1 cellular context compared by ENCODE assay signal in the genomic region with DNA sequence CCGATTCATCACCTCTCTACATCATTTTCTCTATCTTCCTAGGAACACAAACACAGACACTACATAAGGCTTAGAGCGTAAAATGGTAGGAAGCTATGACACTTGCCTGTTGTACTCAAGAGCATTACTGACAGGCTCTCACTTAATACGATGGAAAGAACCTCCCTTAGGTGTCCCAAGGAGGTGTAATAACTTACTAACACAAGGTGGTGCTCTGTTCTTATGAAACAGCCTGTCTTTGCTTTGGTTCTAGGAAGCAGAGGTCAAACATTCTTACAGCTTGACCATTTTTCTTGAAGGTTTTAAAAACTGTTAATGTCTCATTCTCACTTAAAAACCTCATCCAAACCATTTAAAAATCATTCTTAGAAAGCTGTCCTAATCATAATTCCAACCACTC.
TF ChIP-seq lines count a peak whose summit lies in the region.

No MANE protein-coding gene starts in this region.

TF ChIP-seq in HepG2, 621 proteins besides CTCF, POLR2A, EP300 and RAD21 (continued from another document):
- TF ChIP-seq, protein P1, sequence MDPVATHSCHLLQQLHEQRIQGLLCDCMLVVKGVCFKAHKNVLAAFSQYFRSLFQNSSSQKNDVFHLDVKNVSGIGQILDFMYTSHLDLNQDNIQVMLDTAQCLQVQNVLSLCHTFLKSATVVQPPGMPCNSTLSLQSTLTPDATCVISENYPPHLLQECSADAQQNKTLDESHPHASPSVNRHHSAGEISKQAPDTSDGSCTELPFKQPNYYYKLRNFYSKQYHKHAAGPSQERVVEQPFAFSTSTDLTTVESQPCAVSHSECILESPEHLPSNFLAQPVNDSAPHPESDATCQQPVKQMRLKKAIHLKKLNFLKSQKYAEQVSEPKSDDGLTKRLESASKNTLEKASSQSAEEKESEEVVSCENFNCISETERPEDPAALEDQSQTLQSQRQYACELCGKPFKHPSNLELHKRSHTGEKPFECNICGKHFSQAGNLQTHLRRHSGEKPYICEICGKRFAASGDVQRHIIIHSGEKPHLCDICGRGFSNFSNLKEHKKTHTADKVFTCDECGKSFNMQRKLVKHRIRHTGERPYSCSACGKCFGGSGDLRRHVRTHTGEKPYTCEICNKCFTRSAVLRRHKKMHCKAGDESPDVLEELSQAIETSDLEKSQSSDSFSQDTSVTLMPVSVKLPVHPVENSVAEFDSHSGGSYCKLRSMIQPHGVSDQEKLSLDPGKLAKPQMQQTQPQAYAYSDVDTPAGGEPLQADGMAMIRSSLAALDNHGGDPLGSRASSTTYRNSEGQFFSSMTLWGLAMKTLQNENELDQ (CRISPR knock-in tag; IDR thresholded peaks at IDR 0.05; ENCODE audit: borderline replicate concordance), result no peak
- TF ChIP-seq ZNF761 (CRISPR knock-in tag; conservative IDR thresholded peaks at IDR 0.05) (no peak), ZBTB38 (CRISPR knock-in tag; IDR thresholded peaks at IDR 0.05) (no peak), ZBTB7B (CRISPR knock-in tag; IDR thresholded peaks at IDR 0.05) (no peak), JUND (CRISPR knock-in tag; IDR thresholded peaks at IDR 0.05) (no peak), STAG1 (CRISPR knock-in tag; IDR thresholded peaks at IDR 0.05) (peak; percentile 96), ZNF546 (CRISPR knock-in tag; conservative IDR thresholded peaks at IDR 0.05) (no peak), IRX3 (CRISPR knock-in tag; IDR thresholded peaks at IDR 0.05; ENCODE audit: borderline replicate concordance, low read depth) (no peak), MTA3 (CRISPR knock-in tag; IDR thresholded peaks at IDR 0.05) (no peak), FOXK1 (CRISPR knock-in tag; IDR thresholded peaks at IDR 0.05; ENCODE audit: borderline replicate concordance, low read depth) (0 out of 2 replicates have a peak, but pooled peaks have one; percentile 13), MIXL1 (CRISPR knock-in tag; IDR thresholded peaks at IDR 0.05) (peak; percentile 79), EEA1 (CRISPR knock-in tag; IDR thresholded peaks at IDR 0.05; ENCODE audit: borderline replicate concordance) (no peak), CHCHD3 (CRISPR knock-in tag; IDR thresholded peaks at IDR 0.05) (no peak), SMC3 (IDR thresholded peaks at IDR 0.05; ENCODE audit: low read length) (peak; percentile 97), EZH2 (conservative IDR thresholded peaks at IDR 0.05; ENCODE audit: low read depth, low read length) (no peak), MEIS1 (CRISPR knock-in tag; IDR thresholded peaks at IDR 0.05; ENCODE audit: borderline replicate concordance) (no peak), CCAR2 (optimal IDR thresholded peaks at IDR 0.05; ENCODE audit: low read depth, low read length) (no peak), THYN1 (CRISPR knock-in tag; IDR thresholded peaks at IDR 0.05; ENCODE audit: borderline replicate concordance, low read depth) (no peak), WIZ (CRISPR knock-in tag; IDR thresholded peaks at IDR 0.05) (no peak), ZNF543 (CRISPR knock-in tag; IDR thresholded peaks at IDR 0.05) (no peak), SRSF9 (IDR thresholded peaks at IDR 0.05; ENCODE audit: borderline replicate concordance, insufficient read depth, low read depth, low read length, poor library complexity, severe bottlenecking) (no peak), ELF3 (CRISPR knock-in tag; IDR thresholded peaks at IDR 0.05) (peak; percentile 42; the same call in 1 of the 2 replicates), ZNF143 (CRISPR knock-in tag; IDR thresholded peaks at IDR 0.05) (no peak), SMAD3 (CRISPR knock-in tag; IDR thresholded peaks at IDR 0.05) (peak; percentile 53; the same call in 1 of the 2 replicates), PHB2 (IDR thresholded peaks at IDR 0.05; ENCODE audit: partially characterized antibody) (no peak), ZNF75D (CRISPR knock-in tag; IDR thresholded peaks at IDR 0.05; ENCODE audit: borderline replicate concordance) (no peak), MTA1 (CRISPR knock-in tag; IDR thresholded peaks at IDR 0.05; ENCODE audit: borderline replicate concordance) (no peak), PHF5A (CRISPR knock-in tag; IDR thresholded peaks at IDR 0.05; ENCODE audit: low read depth, unreplicated experiment) (no peak), ZFP1 (CRISPR knock-in tag; IDR thresholded peaks at IDR 0.05) (no peak), ZNF17 (CRISPR knock-in tag; IDR thresholded peaks at IDR 0.05) (no peak), SRSF4 (IDR thresholded peaks at IDR 0.05; ENCODE audit: low read depth, low read length, poor library complexity, severe bottlenecking) (no peak), KLF16 (CRISPR knock-in tag; IDR thresholded peaks at IDR 0.05) (0 out of 4 replicates have a peak, but pooled peaks of 1 of the 2 experiments have one; percentile 24), TAF15 (IDR thresholded peaks at IDR 0.05; ENCODE audit: low read depth, low read length, poor library complexity, severe bottlenecking) (no peak)
- TF ChIP-seq, protein P2, sequence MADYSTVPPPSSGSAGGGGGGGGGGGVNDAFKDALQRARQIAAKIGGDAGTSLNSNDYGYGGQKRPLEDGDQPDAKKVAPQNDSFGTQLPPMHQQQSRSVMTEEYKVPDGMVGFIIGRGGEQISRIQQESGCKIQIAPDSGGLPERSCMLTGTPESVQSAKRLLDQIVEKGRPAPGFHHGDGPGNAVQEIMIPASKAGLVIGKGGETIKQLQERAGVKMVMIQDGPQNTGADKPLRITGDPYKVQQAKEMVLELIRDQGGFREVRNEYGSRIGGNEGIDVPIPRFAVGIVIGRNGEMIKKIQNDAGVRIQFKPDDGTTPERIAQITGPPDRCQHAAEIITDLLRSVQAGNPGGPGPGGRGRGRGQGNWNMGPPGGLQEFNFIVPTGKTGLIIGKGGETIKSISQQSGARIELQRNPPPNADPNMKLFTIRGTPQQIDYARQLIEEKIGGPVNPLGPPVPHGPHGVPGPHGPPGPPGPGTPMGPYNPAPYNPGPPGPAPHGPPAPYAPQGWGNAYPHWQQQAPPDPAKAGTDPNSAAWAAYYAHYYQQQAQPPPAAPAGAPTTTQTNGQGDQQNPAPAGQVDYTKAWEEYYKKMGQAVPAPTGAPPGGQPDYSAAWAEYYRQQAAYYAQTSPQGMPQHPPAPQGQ (CRISPR knock-in tag; IDR thresholded peaks at IDR 0.05; ENCODE audit: borderline replicate concordance), result no peak
- TF ChIP-seq, protein P3, sequence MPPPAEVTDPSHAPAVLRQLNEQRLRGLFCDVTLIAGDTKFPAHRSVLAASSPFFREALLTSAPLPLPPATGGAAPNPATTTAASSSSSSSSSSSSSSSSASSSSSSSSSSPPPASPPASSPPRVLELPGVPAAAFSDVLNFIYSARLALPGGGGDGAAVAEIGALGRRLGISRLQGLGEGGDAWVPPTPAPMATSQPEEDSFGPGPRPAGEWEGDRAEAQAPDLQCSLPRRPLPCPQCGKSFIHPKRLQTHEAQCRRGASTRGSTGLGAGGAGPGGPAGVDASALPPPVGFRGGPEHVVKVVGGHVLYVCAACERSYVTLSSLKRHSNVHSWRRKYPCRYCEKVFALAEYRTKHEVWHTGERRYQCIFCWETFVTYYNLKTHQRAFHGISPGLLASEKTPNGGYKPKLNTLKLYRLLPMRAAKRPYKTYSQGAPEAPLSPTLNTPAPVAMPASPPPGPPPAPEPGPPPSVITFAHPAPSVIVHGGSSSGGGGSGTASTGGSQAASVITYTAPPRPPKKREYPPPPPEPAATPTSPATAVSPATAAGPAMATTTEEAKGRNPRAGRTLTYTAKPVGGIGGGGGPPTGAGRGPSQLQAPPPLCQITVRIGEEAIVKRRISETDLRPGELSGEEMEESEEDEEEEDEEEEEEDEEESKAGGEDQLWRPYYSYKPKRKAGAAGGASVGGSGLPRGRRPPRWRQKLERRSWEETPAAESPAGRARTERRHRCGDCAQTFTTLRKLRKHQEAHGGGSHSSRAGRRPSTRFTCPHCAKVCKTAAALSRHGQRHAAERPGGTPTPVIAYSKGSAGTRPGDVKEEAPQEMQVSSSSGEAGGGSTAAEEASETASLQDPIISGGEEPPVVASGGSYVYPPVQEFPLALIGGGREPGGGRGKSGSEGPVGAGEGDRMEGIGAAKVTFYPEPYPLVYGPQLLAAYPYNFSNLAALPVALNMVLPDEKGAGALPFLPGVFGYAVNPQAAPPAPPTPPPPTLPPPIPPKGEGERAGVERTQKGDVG (CRISPR knock-in tag; IDR thresholded peaks at IDR 0.05; ENCODE audit: borderline replicate concordance), result no peak
- TF ChIP-seq, protein P4, sequence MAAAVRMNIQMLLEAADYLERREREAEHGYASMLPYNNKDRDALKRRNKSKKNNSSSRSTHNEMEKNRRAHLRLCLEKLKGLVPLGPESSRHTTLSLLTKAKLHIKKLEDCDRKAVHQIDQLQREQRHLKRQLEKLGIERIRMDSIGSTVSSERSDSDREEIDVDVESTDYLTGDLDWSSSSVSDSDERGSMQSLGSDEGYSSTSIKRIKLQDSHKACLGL (CRISPR knock-in tag; IDR thresholded peaks at IDR 0.05), result no peak
- TF ChIP-seq, protein P5, sequence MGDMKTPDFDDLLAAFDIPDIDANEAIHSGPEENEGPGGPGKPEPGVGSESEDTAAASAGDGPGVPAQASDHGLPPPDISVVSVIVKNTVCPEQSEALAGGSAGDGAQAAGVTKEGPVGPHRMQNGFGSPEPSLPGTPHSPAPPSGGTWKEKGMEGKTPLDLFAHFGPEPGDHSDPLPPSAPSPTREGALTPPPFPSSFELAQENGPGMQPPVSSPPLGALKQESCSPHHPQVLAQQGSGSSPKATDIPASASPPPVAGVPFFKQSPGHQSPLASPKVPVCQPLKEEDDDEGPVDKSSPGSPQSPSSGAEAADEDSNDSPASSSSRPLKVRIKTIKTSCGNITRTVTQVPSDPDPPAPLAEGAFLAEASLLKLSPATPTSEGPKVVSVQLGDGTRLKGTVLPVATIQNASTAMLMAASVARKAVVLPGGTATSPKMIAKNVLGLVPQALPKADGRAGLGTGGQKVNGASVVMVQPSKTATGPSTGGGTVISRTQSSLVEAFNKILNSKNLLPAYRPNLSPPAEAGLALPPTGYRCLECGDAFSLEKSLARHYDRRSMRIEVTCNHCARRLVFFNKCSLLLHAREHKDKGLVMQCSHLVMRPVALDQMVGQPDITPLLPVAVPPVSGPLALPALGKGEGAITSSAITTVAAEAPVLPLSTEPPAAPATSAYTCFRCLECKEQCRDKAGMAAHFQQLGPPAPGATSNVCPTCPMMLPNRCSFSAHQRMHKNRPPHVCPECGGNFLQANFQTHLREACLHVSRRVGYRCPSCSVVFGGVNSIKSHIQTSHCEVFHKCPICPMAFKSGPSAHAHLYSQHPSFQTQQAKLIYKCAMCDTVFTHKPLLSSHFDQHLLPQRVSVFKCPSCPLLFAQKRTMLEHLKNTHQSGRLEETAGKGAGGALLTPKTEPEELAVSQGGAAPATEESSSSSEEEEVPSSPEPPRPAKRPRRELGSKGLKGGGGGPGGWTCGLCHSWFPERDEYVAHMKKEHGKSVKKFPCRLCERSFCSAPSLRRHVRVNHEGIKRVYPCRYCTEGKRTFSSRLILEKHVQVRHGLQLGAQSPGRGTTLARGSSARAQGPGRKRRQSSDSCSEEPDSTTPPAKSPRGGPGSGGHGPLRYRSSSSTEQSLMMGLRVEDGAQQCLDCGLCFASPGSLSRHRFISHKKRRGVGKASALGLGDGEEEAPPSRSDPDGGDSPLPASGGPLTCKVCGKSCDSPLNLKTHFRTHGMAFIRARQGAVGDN (CRISPR knock-in tag; IDR thresholded peaks at IDR 0.05), result no peak
- TF ChIP-seq, protein P6, sequence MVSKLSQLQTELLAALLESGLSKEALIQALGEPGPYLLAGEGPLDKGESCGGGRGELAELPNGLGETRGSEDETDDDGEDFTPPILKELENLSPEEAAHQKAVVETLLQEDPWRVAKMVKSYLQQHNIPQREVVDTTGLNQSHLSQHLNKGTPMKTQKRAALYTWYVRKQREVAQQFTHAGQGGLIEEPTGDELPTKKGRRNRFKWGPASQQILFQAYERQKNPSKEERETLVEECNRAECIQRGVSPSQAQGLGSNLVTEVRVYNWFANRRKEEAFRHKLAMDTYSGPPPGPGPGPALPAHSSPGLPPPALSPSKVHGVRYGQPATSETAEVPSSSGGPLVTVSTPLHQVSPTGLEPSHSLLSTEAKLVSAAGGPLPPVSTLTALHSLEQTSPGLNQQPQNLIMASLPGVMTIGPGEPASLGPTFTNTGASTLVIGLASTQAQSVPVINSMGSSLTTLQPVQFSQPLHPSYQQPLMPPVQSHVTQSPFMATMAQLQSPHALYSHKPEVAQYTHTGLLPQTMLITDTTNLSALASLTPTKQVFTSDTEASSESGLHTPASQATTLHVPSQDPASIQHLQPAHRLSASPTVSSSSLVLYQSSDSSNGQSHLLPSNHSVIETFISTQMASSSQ (IDR thresholded peaks at IDR 0.05; ENCODE audit: low read depth), result no peak
- TF ChIP-seq, protein P6 (CRISPR knock-in tag; IDR thresholded peaks at IDR 0.05; ENCODE audit: borderline replicate concordance), result no peak
- TF ChIP-seq, protein P7, sequence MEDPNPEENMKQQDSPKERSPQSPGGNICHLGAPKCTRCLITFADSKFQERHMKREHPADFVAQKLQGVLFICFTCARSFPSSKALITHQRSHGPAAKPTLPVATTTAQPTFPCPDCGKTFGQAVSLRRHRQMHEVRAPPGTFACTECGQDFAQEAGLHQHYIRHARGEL (CRISPR knock-in tag; IDR thresholded peaks at IDR 0.05), result no peak
- TF ChIP-seq, protein P8, sequence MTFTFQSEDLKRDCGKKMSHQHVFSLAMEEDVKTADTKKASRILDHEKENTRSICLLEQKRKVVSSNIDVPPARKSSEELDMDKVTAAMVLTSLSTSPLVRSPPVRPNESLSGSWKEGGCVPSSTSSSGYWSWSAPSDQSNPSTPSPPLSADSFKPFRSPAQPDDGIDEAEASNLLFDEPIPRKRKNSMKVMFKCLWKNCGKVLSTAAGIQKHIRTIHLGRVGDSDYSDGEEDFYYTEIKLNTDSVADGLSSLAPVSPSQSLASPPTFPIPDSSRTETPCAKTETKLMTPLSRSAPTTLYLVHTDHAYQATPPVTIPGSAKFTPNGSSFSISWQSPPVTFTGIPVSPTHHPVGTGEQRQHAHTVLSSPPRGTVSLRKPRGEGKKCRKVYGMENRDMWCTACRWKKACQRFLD (CRISPR knock-in tag; IDR thresholded peaks at IDR 0.05; ENCODE audit: borderline replicate concordance), result no peak
- TF ChIP-seq, protein P9, sequence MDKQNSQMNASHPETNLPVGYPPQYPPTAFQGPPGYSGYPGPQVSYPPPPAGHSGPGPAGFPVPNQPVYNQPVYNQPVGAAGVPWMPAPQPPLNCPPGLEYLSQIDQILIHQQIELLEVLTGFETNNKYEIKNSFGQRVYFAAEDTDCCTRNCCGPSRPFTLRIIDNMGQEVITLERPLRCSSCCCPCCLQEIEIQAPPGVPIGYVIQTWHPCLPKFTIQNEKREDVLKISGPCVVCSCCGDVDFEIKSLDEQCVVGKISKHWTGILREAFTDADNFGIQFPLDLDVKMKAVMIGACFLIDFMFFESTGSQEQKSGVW (CRISPR knock-in tag; IDR thresholded peaks at IDR 0.05; ENCODE audit: borderline replicate concordance), result no peak
